Comparison of ENCODE assay signal across 10 cellular contexts in genomic region chr5:16713386-16713928, GRCh38.
A peak's percentile ranks its signal among the peaks of the same experiment; 100 is the strongest.
DNase-seq lines count a peak whose midpoint lies in the region; ATAC-seq, FAIRE-seq and TF ChIP-seq lines count a peak whose summit lies in the region.
"Had no signal": no experiment of that assay in that cellular context is flagged by ENCODE, and none has a peak within 500 bp of the region (broad histone marks: within the 10 kb centered on the region; RNA-seq: fewer than 3 reads in every experiment).

No MANE protein-coding gene starts in this region.

- peaks cover 19% of the 10 kb centered on the region for H3K4me1 Mint-ChIP-seq in chondrocyte (ENCODE audit: low read depth)
- H3K4me1 Mint-ChIP-seq in naive thymus-derived CD8-positive, alpha-beta T cell = peaks cover 0 to 6% (median 2%) of the 10 kb centered on the region in 4 donors
- H3K4me1 Mint-ChIP-seq: central memory CD8-positive, alpha-beta T cell had no signal

- H3K4me3 Mint-ChIP-seq in chondrocyte (ENCODE audit: unreplicated experiment) = peak overlapping the region; percentile 41
- peak overlapping the region in 5 of 10 donors; percentile 20 to 53 (median 45) for H3K4me3 Mint-ChIP-seq in naive thymus-derived CD8-positive, alpha-beta T cell
- H3K4me3 Mint-ChIP-seq: central memory CD8-positive, alpha-beta T cell had no signal

- TF ChIP-seq CTCF in chondrocyte (IDR thresholded peaks at IDR 0.05) = no peak

- DNase-seq in NCI-H146 treated with DMSO at 0.1 percent for 48 hours (lab: John Stamatoyannopoulos, UW; ENCODE audit: unreplicated experiment) (peak; percentile 77), chondrocyte (ENCODE audit: low spot score) (no peak), iPS-NIHi11 (ENCODE audit: low spot score) (peak; percentile 75), stromal cell of bone marrow (ENCODE audit: low read depth) (peak; percentile 28), NCI-H2196 treated with DMSO at 0.1 percent for 48 hours (lab: John Stamatoyannopoulos, UW; ENCODE audit: unreplicated experiment) (no peak), GM12891 (ENCODE audit: insufficient read length, low spot score) (no peak)
- DNase-seq in naive thymus-derived CD8-positive, alpha-beta T cell = no peak
- DNase-seq: stimulated activated CD4-positive, alpha-beta T cell treated with anti-CD3 and anti-CD28 coated beads, Interleukin-15, amount 100 ng/mL, for 24 hours had no signal

- H3K9me3 Mint-ChIP-seq in chondrocyte (ENCODE audit: low read depth) = no peaks in the 10 kb centered on the region
- H3K9me3 Mint-ChIP-seq in naive thymus-derived CD8-positive, alpha-beta T cell = no peaks in the 10 kb centered on the region
- H3K9me3 Mint-ChIP-seq: central memory CD8-positive, alpha-beta T cell had no signal

- no peak overlapping the region for H3K27ac Mint-ChIP-seq in chondrocyte (ENCODE audit: unreplicated experiment)
- H3K27ac Mint-ChIP-seq in naive thymus-derived CD8-positive, alpha-beta T cell = no peak overlapping the region

- peaks cover 18% of the 10 kb centered on the region for H3K36me3 Mint-ChIP-seq in chondrocyte (ENCODE audit: low read depth)
- H3K36me3 Mint-ChIP-seq in naive thymus-derived CD8-positive, alpha-beta T cell = no peaks in the 10 kb centered on the region

- FAIRE-seq in GM12891 (lab: Jason Lieb, UNC) = no peak

- no peaks in the 10 kb centered on the region for H3K27me3 Mint-ChIP-seq in chondrocyte (ENCODE audit: low read depth)
- H3K27me3 Mint-ChIP-seq in naive thymus-derived CD8-positive, alpha-beta T cell = peaks cover 5 to 17% (median 8%) of the 10 kb centered on the region in 5 donors

- no peak for TF ChIP-seq POLR2A in GM12891 (IDR thresholded peaks at IDR 0.05; ENCODE audit: low read depth, low read length)

- no peak for ATAC-seq in HG03432 (IDR thresholded peaks at IDR 0.05; ENCODE audit: unreplicated experiment)
- no peak for ATAC-seq in naive thymus-derived CD8-positive, alpha-beta T cell

- POLR2A ChIA-PET in naive thymus-derived CD8-positive, alpha-beta T cell (lab: Charles Lee) = no interaction called here

TF ChIP-seq in GM12891, 5 proteins besides CTCF, POLR2A, EP300 and RAD21:
- TF ChIP-seq POLR2AphosphoS5 (IDR thresholded peaks at IDR 0.05; ENCODE audit: low read depth, low read length) = no peak
- TF ChIP-seq PAX5 (IDR thresholded peaks at IDR 0.05; ENCODE audit: insufficient read depth, low read length, severe bottlenecking) = no peak
- TF ChIP-seq TAF1 (IDR thresholded peaks at IDR 0.05; ENCODE audit: low read depth, low read length) = no peak
- TF ChIP-seq SPI1 (IDR thresholded peaks at IDR 0.05; ENCODE audit: low read depth, low read length) = no peak
- no peak for TF ChIP-seq POU2F2 (IDR thresholded peaks at IDR 0.05; ENCODE audit: low read depth, low read length)

Comparison
In these comparisons a context has a peak if more than half of its experiments do, and no peak if none do; other contexts are left out.
1. DNase-seq: peak in NCI-H146 treated with DMSO at 0.1 percent for 48 hours (single experiment), iPS-NIHi11 (single experiment) and stromal cell of bone marrow (single experiment); none in chondrocyte (single experiment), naive thymus-derived CD8-positive, alpha-beta T cell (0 of 10), NCI-H2196 treated with DMSO at 0.1 percent for 48 hours (single experiment) and GM12891 (single experiment).